15 cellular contexts compared by ENCODE assay signal in the genomic region with DNA sequence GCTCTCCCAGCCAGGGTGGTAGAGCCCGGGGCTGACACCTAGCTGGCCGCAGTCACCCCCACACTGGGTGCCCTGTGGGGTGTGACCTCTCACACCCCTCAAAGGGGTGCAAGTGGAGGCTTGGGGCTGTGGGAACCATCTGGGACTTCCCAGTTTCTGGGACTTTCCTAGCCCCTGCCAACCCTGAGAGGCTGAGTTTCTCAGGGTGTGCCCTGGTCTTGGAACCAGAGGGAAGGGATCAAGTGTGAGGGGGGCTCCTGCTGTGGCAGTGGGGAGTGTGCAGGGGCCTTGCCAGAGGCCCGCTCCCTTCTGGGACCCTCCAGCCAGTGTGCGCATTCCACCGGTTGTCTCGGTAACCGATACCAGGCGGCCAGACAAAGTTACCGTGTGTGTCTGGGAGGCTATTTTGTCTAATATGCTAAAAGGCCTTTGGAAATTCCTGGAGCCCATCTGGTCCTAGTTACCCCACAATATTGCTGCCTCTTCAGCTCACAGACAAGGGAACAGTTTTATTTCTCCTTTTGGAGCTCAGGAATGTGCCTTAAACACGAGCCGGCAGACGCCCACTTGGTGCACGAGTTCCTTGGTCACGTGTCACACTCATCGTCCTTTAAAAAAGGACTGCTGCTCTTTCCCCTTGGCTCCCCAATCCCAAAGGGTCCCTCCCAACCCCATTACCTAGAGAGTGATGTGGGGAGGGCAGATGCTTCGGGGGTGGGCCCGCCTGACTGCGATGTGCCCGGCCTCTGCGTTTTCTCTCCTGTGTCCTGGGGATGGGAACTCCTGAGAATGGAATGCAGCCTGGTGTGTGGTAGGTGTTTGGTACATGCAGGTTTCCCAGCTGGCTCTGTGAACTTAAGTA. TPM values are rescaled to one million over a fixed set of nuclear protein-coding genes. Genes with fewer than 3 reads are reported as not detected.
DNase-seq lines count a peak whose midpoint lies in the region; ATAC-seq and TF ChIP-seq lines count a peak whose summit lies in the region.
"Had no signal": no experiment of that assay in that cellular context is flagged by ENCODE, and none has a peak within 500 bp of the region (broad histone marks: within the 10 kb centered on the region; RNA-seq: fewer than 3 reads in every experiment).

No MANE protein-coding gene starts in this region.

- 55% methylated on average over 10 of the region's 20 CpGs for WGBS in right lobe of liver (ENCODE audit: insufficient coverage, low coverage, low lambda C conversion rate, missing lambda C conversion rate)

- H3K4me1 Mint-ChIP-seq in HFFc6 (ENCODE audit: low read depth) = peaks cover 19% of the 10 kb centered on the region

- no peak overlapping the region for H2AFZ ChIP-seq in Karpas-422 (ENCODE audit: low read length)

- TF ChIP-seq CTCF in HFFc6 (IDR thresholded peaks at IDR 0.05) = no peak
- TF ChIP-seq CTCF in coronary artery (IDR thresholded peaks at IDR 0.05) = no peak
- no peak for TF ChIP-seq CTCF in right lobe of liver (IDR thresholded peaks at IDR 0.05)

- H3K27me3 Mint-ChIP-seq in HFFc6 (ENCODE audit: insufficient read depth) = no peaks in the 10 kb centered on the region; the same call in 1 of the 2 replicates
- H3K27me3 Mint-ChIP-seq: stimulated activated naive CD8-positive, alpha-beta T cell treated with anti-CD3 and anti-CD28 coated beads, Interleukin-15, Interleukin-2, amounts not matched to agents 100 ng/mL and 50 ng/mL, for 24 hours had no signal

- no peaks in the 10 kb centered on the region for H3K36me3 Mint-ChIP-seq in HFFc6 (ENCODE audit: low read depth)

- peak overlapping the region; percentile 34; the same call in 1 of the 2 replicates for H3K27ac Mint-ChIP-seq in HFFc6
- H3K27ac Mint-ChIP-seq: activated T-helper 1 cell treated with anti-CD3 and anti-CD28 coated beads, Interleukin-12 subunit alpha, Interleukin-12 subunit beta, Interleukin-2, Interleukin-4 antibody, amounts not matched to agents 30 ng/mL and 10 ng/mL and 1 ng/mL, durations not matched to agents 14 hours and 24 hours and 36 hours; stimulated activated naive CD8-positive, alpha-beta T cell treated with anti-CD3 and anti-CD28 coated beads, Interleukin-15, Interleukin-2, amounts not matched to agents 100 ng/mL and 50 ng/mL, for 24 hours had no signal

- no peaks in the 10 kb centered on the region for H3K79me2 ChIP-seq in Karpas-422 (ENCODE audit: low read length)

- H3K4me1 ChIP-seq in right lobe of liver (no peaks in the 10 kb centered on the region), Karpas-422 (ENCODE audit: low read length) (no peaks in the 10 kb centered on the region)

- H3K4me3 Mint-ChIP-seq in HFFc6 = peak overlapping the region; percentile 25
- H3K4me3 Mint-ChIP-seq: activated T-helper 1 cell treated with anti-CD3 and anti-CD28 coated beads, Interleukin-12 subunit alpha, Interleukin-12 subunit beta, Interleukin-2, Interleukin-4 antibody, amounts not matched to agents 30 ng/mL and 10 ng/mL and 1 ng/mL, durations not matched to agents 14 hours and 24 hours and 36 hours; stimulated activated naive CD8-positive, alpha-beta T cell treated with anti-CD3 and anti-CD28 coated beads, Interleukin-15, Interleukin-2, amounts not matched to agents 100 ng/mL and 50 ng/mL, for 24 hours had no signal

- H3K4me3 ChIP-seq in coronary artery = no peak overlapping the region
- no peak overlapping the region for H3K4me3 ChIP-seq in right lobe of liver
- H3K4me3 ChIP-seq in Karpas-422 (ENCODE audit: low read length) = no peak overlapping the region

- no peaks in the 10 kb centered on the region for H3K9me3 Mint-ChIP-seq in HFFc6
- H3K9me3 Mint-ChIP-seq: activated T-helper 1 cell treated with anti-CD3 and anti-CD28 coated beads, Interleukin-12 subunit alpha, Interleukin-12 subunit beta, Interleukin-2, Interleukin-4 antibody, amounts not matched to agents 30 ng/mL and 10 ng/mL and 1 ng/mL, durations not matched to agents 14 hours and 24 hours and 36 hours; stimulated activated naive CD8-positive, alpha-beta T cell treated with anti-CD3 and anti-CD28 coated beads, Interleukin-15, Interleukin-2, amounts not matched to agents 100 ng/mL and 50 ng/mL, for 24 hours had no signal

- no peak overlapping the region for H3K9ac ChIP-seq in Karpas-422 (ENCODE audit: low read length)

- intact Hi-C loops in right lobe of liver (cut with DNase I) = no loop called here

- H3K36me3 ChIP-seq in right lobe of liver (no peaks in the 10 kb centered on the region), Karpas-422 (ENCODE audit: insufficient read depth, low read length) (no peaks in the 10 kb centered on the region)
- H3K36me3 ChIP-seq: brain microvascular endothelial cell had no signal

- no peaks in the 10 kb centered on the region for H3K9me3 ChIP-seq in right lobe of liver
- H3K9me3 ChIP-seq in Karpas-422 (ENCODE audit: low read length) = no peaks in the 10 kb centered on the region

- no peaks in the 10 kb centered on the region for H4K20me1 ChIP-seq in Karpas-422 (ENCODE audit: insufficient read depth, low read depth, low read length)

- no peak overlapping the region for H3K4me2 ChIP-seq in Karpas-422 (ENCODE audit: low read depth, low read length, poor library complexity, severe bottlenecking)

- no peak for ATAC-seq in right lobe of liver
- ATAC-seq in GM21825 (IDR thresholded peaks at IDR 0.05; ENCODE audit: unreplicated experiment) = no peak
- ATAC-seq: left lobe of liver had no signal

- H3K27ac ChIP-seq in coronary artery = peak overlapping the region; percentile 54 to 60
- no peak overlapping the region for H3K27ac ChIP-seq in right lobe of liver
- peak overlapping the region; percentile 44 for H3K27ac ChIP-seq in temporal lobe (ENCODE audit: low read depth, low read length)
- no peak overlapping the region for H3K27ac ChIP-seq in Karpas-422 (ENCODE audit: low read length)
- H3K27ac ChIP-seq: brain microvascular endothelial cell had no signal

- H3K27me3 ChIP-seq in right lobe of liver = peaks cover 0 to 31% of the 10 kb centered on the region in 2 donors
- H3K27me3 ChIP-seq in Karpas-422 (ENCODE audit: low read length) = no peaks in the 10 kb centered on the region
- H3K27me3 ChIP-seq: brain microvascular endothelial cell had no signal

- no peak for TF ChIP-seq POLR2A in right lobe of liver (IDR thresholded peaks at IDR 0.05)

- H3K9me2 ChIP-seq in Karpas-422 (replicated peaks; ENCODE audit: insufficient read depth, low read length) = no peaks in the 10 kb centered on the region

- DNase-seq in HFFc6 (peak; percentile 29), coronary artery (ENCODE audit: low spot score) (no peak), right lobe of liver (peak in 2 of 3 donors; percentile 7 to 24), Karpas-422 (no peak), iPS-NIHi11 (ENCODE audit: low spot score) (no peak)
- no peak for DNase-seq in activated naive CD4-positive, alpha-beta T cell treated with anti-CD3 and anti-CD28 coated beads, Interleukin-2, amount 50 U/mL, for 16 hours
- DNase-seq: brain microvascular endothelial cell; NCI-H1105; NCI-H526 treated with DMSO at 0.1 percent for 48 hours; stimulated activated CD4-positive, alpha-beta T cell treated with anti-CD3 and anti-CD28 coated beads, Interleukin-4, amount 100 ng/mL, for 1 hour had no signal

RNA-seq across cellular contexts. Expression of gene HDAC11, which starts 33.2 kb away (rescaled TPM):
- total RNA-seq in HFFc6 (2021; fragmentation: NEBNext Ultra II Directional; extraction: Animal tissue kit (Norgen Biotek cat#: 25700)) = 10 to 100 TPM in 2 of 6 experiments, 1 to 10 TPM in 4; 8.0 to 12.4 (median 9.1) TPM
- total RNA-seq in right lobe of liver (10 to 100 TPM in 1 of 6 experiments, 1 to 10 TPM in 5; 2.2 to 10.8 (median 5.0) TPM), temporal lobe (13.5 TPM)
- total RNA-seq in Karpas-422 (2014; rRNA removed; shearing (Covaris generic); ENCODE audit: low replicate concordance) = 1.6 and 5.3 TPM in 2 replicates

RNA-seq across cellular contexts. Expression of gene FBLN2, which starts 35.6 kb away (rescaled TPM):
- 10 to 100 TPM; 55.7 to 84.5 (median 69.4) TPM for total RNA-seq in HFFc6 (2021; fragmentation: NEBNext Ultra II Directional; extraction: Animal tissue kit (Norgen Biotek cat#: 25700))
- total RNA-seq in right lobe of liver (1 to 10 TPM; 1.9 to 4.0 (median 2.7) TPM), temporal lobe (9.1 TPM)
- not detected in 2 replicates for total RNA-seq in Karpas-422 (2014; rRNA removed; shearing (Covaris generic); ENCODE audit: low replicate concordance)
- total RNA-seq: activated T-helper 1 cell treated with anti-CD3 and anti-CD28 coated beads, Interleukin-12 subunit alpha, Interleukin-12 subunit beta, Interleukin-2, Interleukin-4 antibody, amounts not matched to agents 30 ng/mL and 10 ng/mL and 1 ng/mL, durations not matched to agents 14 hours and 24 hours and 36 hours had no signal

Comparison
In these comparisons a context has a peak if more than half of its experiments do, and no peak if none do; other contexts are left out.
1. DNase-seq: peak in HFFc6 (single experiment) and right lobe of liver (2 of 3); none in coronary artery (single experiment), Karpas-422 (single experiment), iPS-NIHi11 (single experiment) and activated naive CD4-positive, alpha-beta T cell treated with anti-CD3 and anti-CD28 coated beads, Interleukin-2, amount 50 U/mL, for 16 hours (single experiment).
2. H3K27ac ChIP-seq: peak in coronary artery (2 of 2) and temporal lobe (single experiment); none in right lobe of liver (0 of 3) and Karpas-422 (single experiment).